9 cellular contexts compared by ENCODE assay signal in the genomic region with DNA sequence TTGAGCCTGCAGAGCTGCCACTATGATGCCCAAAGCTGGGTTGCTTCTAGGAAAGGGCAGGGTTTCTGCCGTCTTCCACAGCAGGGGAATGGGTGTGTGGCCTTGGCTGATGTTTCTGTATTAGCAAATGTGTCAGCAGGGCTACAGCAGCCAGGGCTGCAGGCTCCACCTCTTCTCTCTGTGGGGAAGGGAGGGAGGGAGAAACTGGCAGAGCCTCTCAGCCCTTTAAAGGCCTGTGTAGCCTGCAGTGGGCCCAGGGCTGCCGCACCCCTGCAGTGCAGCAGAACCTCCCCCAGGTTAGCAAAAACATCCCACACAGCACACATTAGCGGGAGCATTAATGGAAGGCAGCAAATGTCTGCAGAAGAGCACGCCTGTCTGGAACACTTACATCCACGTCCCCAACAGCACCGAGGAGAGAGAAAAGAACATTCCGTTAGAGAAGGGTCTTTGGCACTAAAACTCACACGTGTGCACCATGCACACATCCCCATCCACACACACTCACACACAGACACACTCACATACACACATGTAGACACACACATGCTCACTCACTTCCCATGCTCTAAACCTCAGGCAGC. TPM values are rescaled to one million over a fixed set of nuclear protein-coding genes. Genes with fewer than 3 reads are reported as not detected.
DNase-seq lines count a peak whose midpoint lies in the region; ATAC-seq and TF ChIP-seq lines count a peak whose summit lies in the region.
"Had no signal": no experiment of that assay in that cellular context is flagged by ENCODE, and none has a peak within 500 bp of the region (broad histone marks: within the 10 kb centered on the region; RNA-seq: fewer than 3 reads in every experiment).

No MANE protein-coding gene starts in this region.

- no peaks in the 10 kb centered on the region for H3K27me3 ChIP-seq in testis
- H3K27me3 ChIP-seq in MM.1S (replicated peaks; ENCODE audit: insufficient read depth, low read length) = no peaks in the 10 kb centered on the region

- no peak overlapping the region for H2AFZ ChIP-seq in MM.1S (ENCODE audit: low read length)

- no peaks in the 10 kb centered on the region for H3K79me2 ChIP-seq in MM.1S (ENCODE audit: low read length)

- H3K36me3 ChIP-seq in testis (ENCODE audit: low read depth, missing control alignments) (no peaks in the 10 kb centered on the region), MM.1S (replicated peaks; ENCODE audit: insufficient read depth, low read length) (no peaks in the 10 kb centered on the region)

- 26% methylated on average over 8 of the region's 8 CpGs; no CpG with 5 or more reads in 1 of the 2 donors for WGBS in testis, 2 donors

- ATAC-seq in HG03196 (IDR thresholded peaks at IDR 0.05; ENCODE audit: unreplicated experiment) = no peak

- H3K9ac ChIP-seq in MM.1S (ENCODE audit: low read length) = no peak overlapping the region

- no peaks in the 10 kb centered on the region for H3K9me2 ChIP-seq in MM.1S (replicated peaks; ENCODE audit: insufficient read depth, low read length)

- TF ChIP-seq CTCF in epithelial cell of esophagus (IDR thresholded peaks at IDR 0.05; ENCODE audit: insufficient read depth, low read depth, low read length, missing control alignments) (no peak), testis (IDR thresholded peaks at IDR 0.05) (no peak), MM.1S (IDR thresholded peaks at IDR 0.05; ENCODE audit: low read length) (no peak)

- H3K4me1 ChIP-seq in testis = peaks cover 49% of the 10 kb centered on the region
- peaks cover 7% of the 10 kb centered on the region for H3K4me1 ChIP-seq in MM.1S (ENCODE audit: low read length)

- H3K4me3 ChIP-seq in epithelial cell of esophagus (ENCODE audit: low read length) (no peak overlapping the region), testis (no peak overlapping the region), MM.1S (ENCODE audit: low read length) (no peak overlapping the region)

- H3K27ac ChIP-seq in testis (peak overlapping the region; percentile 64 to 78), MM.1S (ENCODE audit: low read length) (no peak overlapping the region)

- no peaks in the 10 kb centered on the region for H4K20me1 ChIP-seq in MM.1S (ENCODE audit: insufficient read depth, low read length)

- DNase-seq in NCI-H82 treated with DMSO at 0.1 percent for 48 hours (lab: John Stamatoyannopoulos, UW; ENCODE audit: unreplicated experiment) = peak; percentile 45
- DNase-seq in epithelial cell of esophagus (ENCODE audit: low read depth) = peak; percentile 14
- DNase-seq in medulla oblongata (ENCODE audit: extremely low spot score) = peak; percentile 75
- peak; percentile 91 for DNase-seq in testis
- DNase-seq in MM.1S = no peak
- DNase-seq in activated CD8-positive, alpha-beta memory T cell treated with anti-CD3 and anti-CD28 coated beads for 24 hours = no peak
- no peak for DNase-seq in central memory CD4-positive, alpha-beta T cell
- DNase-seq: NCI-H774 had no signal

- intact Hi-C loops in testis (cut with DNase I; ENCODE audit: low total_unique reads) = loop anchor here (10.0 kb wide), 1 partner anchor 142 kb away; no protein-coding TSS in a partner anchor

- H3K9me3 ChIP-seq in testis = no peaks in the 10 kb centered on the region
- H3K9me3 ChIP-seq in MM.1S (replicated peaks; ENCODE audit: insufficient read depth, low read length) = no peaks in the 10 kb centered on the region

- no peak overlapping the region for H3K4me2 ChIP-seq in MM.1S (ENCODE audit: low read depth, low read length)

- no peak for TF ChIP-seq POLR2A in testis (IDR thresholded peaks at IDR 0.05)

- no peaks in the 10 kb centered on the region; the same call in 1 of the 2 replicates for H3F3A ChIP-seq in MM.1S (ENCODE audit: insufficient read depth, low read length)

RNA-seq across cellular contexts. Expression of gene MRPL35, which starts 23.9 kb away (rescaled TPM):
- 10 to 100 TPM; 25.6 to 28.9 TPM for total RNA-seq in testis
- polyA plus RNA-seq in testis (ENCODE audit: insufficient read depth, low read depth, low replicate concordance) = 38.3 TPM

RNA-seq across cellular contexts. Expression of gene IMMT, which starts 27.9 kb away (rescaled TPM):
- total RNA-seq in testis = 10 to 100 TPM; 80.6 to 87.6 TPM
- polyA plus RNA-seq in testis (ENCODE audit: insufficient read depth, low read depth, low replicate concordance) = 99.8 TPM

Comparison
In these comparisons a context has a peak if more than half of its experiments do, and no peak if none do; other contexts are left out.
1. DNase-seq: peak in NCI-H82 treated with DMSO at 0.1 percent for 48 hours (single experiment), epithelial cell of esophagus (single experiment), medulla oblongata (single experiment) and testis (single experiment); none in MM.1S (single experiment), activated CD8-positive, alpha-beta memory T cell treated with anti-CD3 and anti-CD28 coated beads for 24 hours (single experiment) and central memory CD4-positive, alpha-beta T cell (single experiment).